In genomic region chr19:40443131-40443929, GRCh38 we compare ENCODE assay signal across 1 cellular context.
TF ChIP-seq lines count a peak whose summit lies in the region.

No MANE protein-coding gene starts in this region.

TF ChIP-seq in neural cell, 6 proteins besides CTCF, POLR2A, EP300 and RAD21 (continued from another document):
- TF ChIP-seq REST (IDR thresholded peaks at IDR 0.05; ENCODE audit: borderline replicate concordance) (no peak), EZH2 (IDR thresholded peaks at IDR 0.05; ENCODE audit: borderline replicate concordance, insufficient read depth, low read length, poor library complexity, severe bottlenecking) (no peak), SMC3 (conservative IDR thresholded peaks at IDR 0.05; ENCODE audit: poor library complexity) (peak; percentile 15), TAF1 (IDR thresholded peaks at IDR 0.05; ENCODE audit: low read depth) (no peak), POLR2AphosphoS5 (IDR thresholded peaks at IDR 0.05) (peak; percentile 54)
